ENCODE assay signal across 11 cellular contexts in genomic region chr4:152486414-152487389, GRCh38. TPM values are rescaled to one million over a fixed set of nuclear protein-coding genes. Genes with fewer than 3 reads are reported as not detected.
DNase-seq lines count a peak whose midpoint lies in the region; ATAC-seq and TF ChIP-seq lines count a peak whose summit lies in the region.
"Had no signal": no experiment of that assay in that cellular context is flagged by ENCODE, and none has a peak within 500 bp of the region (broad histone marks: within the 10 kb centered on the region; RNA-seq: fewer than 3 reads in every experiment).

No MANE protein-coding gene starts in this region.

- peaks cover 42% of the 10 kb centered on the region for H3K4me1 Mint-ChIP-seq in activated naive CD8-positive, alpha-beta T cell treated with anti-CD3 and anti-CD28 coated beads for 36 hours

- in situ Hi-C loops in ACHN (cut with HindIII; ENCODE audit: low pct_ligation_motif_present, low pct_unique_long_range_greater_than_20kb, low sequenced_read_pairs), result no loop called here

- H3K27me3 ChIP-seq in liver (ENCODE audit: control insufficient read depth in 4 of 4, insufficient read depth in 4 of 4, low read length in 3 of 4), result no peaks in the 10 kb centered on the region
- H3K27me3 ChIP-seq: SJSA1 had no signal

- peak; percentile 55 for DNase-seq in ACHN
- DNase-seq in EH (ENCODE audit: low read depth), result peak; percentile 13
- no peak for DNase-seq in activated naive CD8-positive, alpha-beta T cell treated with anti-CD3 and anti-CD28 coated beads for 36 hours
- DNase-seq: activated naive CD4-positive, alpha-beta T cell had no signal

- TF ChIP-seq POLR2A in GM18505 (IDR thresholded peaks at IDR 0.05; ENCODE audit: borderline replicate concordance, extremely low read depth, insufficient read depth, insufficient read length), result no peak

- no peak for ATAC-seq in GM19324 (IDR thresholded peaks at IDR 0.05; ENCODE audit: low FRiP score, unreplicated experiment)
- ATAC-seq in HG03097 (IDR thresholded peaks at IDR 0.05; ENCODE audit: low FRiP score, unreplicated experiment), result no peak
- ATAC-seq in GM18505 (IDR thresholded peaks at IDR 0.05; ENCODE audit: unreplicated experiment), result no peak
- ATAC-seq in GM18909 (IDR thresholded peaks at IDR 0.05; ENCODE audit: poor library complexity, unreplicated experiment), result no peak

- peak in 1 of 2 donors; percentile 13 for TF ChIP-seq RAD21 in liver (IDR thresholded peaks at IDR 0.05)

- H3K9me3 Mint-ChIP-seq in activated naive CD8-positive, alpha-beta T cell treated with anti-CD3 and anti-CD28 coated beads for 36 hours, result peaks cover 2% of the 10 kb centered on the region

- peaks cover 9% of the 10 kb centered on the region for H3K36me3 Mint-ChIP-seq in activated naive CD8-positive, alpha-beta T cell treated with anti-CD3 and anti-CD28 coated beads for 36 hours

- H3K4me1 ChIP-seq in liver (ENCODE audit: control insufficient read depth in 4 of 4, insufficient read depth in 4 of 4, low read length in 3 of 4), result peaks cover 0 to 27% (median 8%) of the 10 kb centered on the region in 4 donors

- TF ChIP-seq CTCF in liver (IDR thresholded peaks at IDR 0.05; ENCODE audit: low read depth, low read length, missing input control), result no peak

- peak overlapping the region; percentile 69 to 85 for H3K27ac ChIP-seq in liver (ENCODE audit: low read depth in 1 of 2, low read length in 2 of 2)
- H3K27ac ChIP-seq: SJSA1 had no signal

- peak overlapping the region; percentile 7 for H3K27ac Mint-ChIP-seq in activated naive CD8-positive, alpha-beta T cell treated with anti-CD3 and anti-CD28 coated beads for 36 hours
- H3K27ac Mint-ChIP-seq: stimulated activated naive CD8-positive, alpha-beta T cell treated with anti-CD3 and anti-CD28 coated beads, Interleukin-15, amount 100 ng/mL, for 72 hours had no signal

- no peaks in the 10 kb centered on the region for H3K27me3 Mint-ChIP-seq in activated naive CD8-positive, alpha-beta T cell treated with anti-CD3 and anti-CD28 coated beads for 36 hours
- H3K27me3 Mint-ChIP-seq: stimulated activated naive CD8-positive, alpha-beta T cell treated with anti-CD3 and anti-CD28 coated beads, Interleukin-15, amount 100 ng/mL, for 72 hours had no signal

- H3K4me3 Mint-ChIP-seq in activated naive CD8-positive, alpha-beta T cell treated with anti-CD3 and anti-CD28 coated beads for 36 hours, result no peak overlapping the region

- H3K4me3 ChIP-seq in liver (ENCODE audit: low read depth in 1 of 3, low read length in 3 of 3), result peak overlapping the region in 2 of 3 donors; percentile 27 to 36
- H3K4me3 ChIP-seq: SJSA1 had no signal

- WGBS in liver, result 41% methylated on average over 7 of the region's 7 CpGs

- H3K36me3 ChIP-seq in liver (ENCODE audit: control insufficient read depth in 4 of 4, insufficient read depth in 3 of 4, low read depth in 1 of 4, low read length in 3 of 4), result no peaks in the 10 kb centered on the region
- H3K36me3 ChIP-seq: SJSA1 had no signal

- H3K9me3 ChIP-seq in liver (ENCODE audit: control insufficient read depth in 4 of 4, low read length in 3 of 4), result no peaks in the 10 kb centered on the region
- H3K9me3 ChIP-seq: SJSA1 had no signal

- peak overlapping the region in 1 of 2 donors; percentile 57 for H3K9ac ChIP-seq in liver (ENCODE audit: low read depth in 1 of 2, low read length in 2 of 2)

TF ChIP-seq in liver, 16 proteins besides CTCF, POLR2A, EP300 and RAD21:
- TF ChIP-seq HNF4G (IDR thresholded peaks at IDR 0.05) (no peak), GABPA (IDR thresholded peaks at IDR 0.05 in 1 of 2, conservative IDR thresholded peaks at IDR 0.05 in 1 of 2) (peak in 1 of 2 donors; percentile 32), ZBTB33 (IDR thresholded peaks at IDR 0.05) (peak; percentile 51), HNF4A (conservative IDR thresholded peaks at IDR 0.05) (peak; percentile 21 to 43), FOXA2 (IDR thresholded peaks at IDR 0.05) (peak; percentile 87), NR2F2 (IDR thresholded peaks at IDR 0.05) (no peak), JUND (IDR thresholded peaks at IDR 0.05) (no peak), TAF1 (conservative IDR thresholded peaks at IDR 0.05) (no peak), RXRA (IDR thresholded peaks at IDR 0.05) (peak; percentile 65 to 71), ATF3 (IDR thresholded peaks at IDR 0.05) (peak; percentile 34), YY1 (IDR thresholded peaks at IDR 0.05) (peak; percentile 55), FOXA1 (IDR thresholded peaks at IDR 0.05) (peak; percentile 79), EGR1 (IDR thresholded peaks at IDR 0.05; ENCODE audit: low read depth in 2 of 2) (no peak), SP1 (IDR thresholded peaks at IDR 0.05) (peak; percentile 88), MAX (IDR thresholded peaks at IDR 0.05) (peak; percentile 44), REST (IDR thresholded peaks at IDR 0.05) (peak; percentile 46)
TF ChIP-seq in liver: peak in this region for 11.

RNA-seq across cellular contexts. Expression of gene FBXW7, which starts 49.2 kb away (rescaled TPM):
- total RNA-seq in activated naive CD8-positive, alpha-beta T cell treated with anti-CD3 and anti-CD28 coated beads for 36 hours, result 10 to 100 TPM; 26.2 to 26.9 TPM
- 10 to 100 TPM; 22.9 to 56.9 TPM for total RNA-seq in liver
- polyA plus RNA-seq in liver, result 1 to 10 TPM; 4.0 to 9.3 TPM
